ENCODE assay signal across 11 cellular contexts in the genomic region with DNA sequence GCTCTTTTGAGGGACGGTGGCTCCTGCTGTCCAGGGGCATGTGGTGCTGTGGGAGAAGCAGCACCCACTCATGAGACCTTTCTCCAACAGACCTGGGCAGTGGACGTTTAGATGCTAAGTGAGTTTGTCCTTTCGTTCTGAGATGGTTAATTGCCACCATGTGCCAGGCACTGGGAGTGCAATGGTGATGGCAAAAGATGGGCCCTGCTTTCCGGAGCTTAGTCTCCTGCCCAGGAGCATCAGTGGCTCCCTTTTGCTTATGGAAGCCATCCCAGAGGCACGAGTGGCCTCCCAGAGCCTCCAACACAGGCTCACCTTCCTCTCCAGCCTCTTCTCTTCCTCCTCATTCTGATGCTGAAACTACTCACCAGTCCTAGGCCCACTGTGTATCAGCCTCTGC. TPM values are rescaled to one million over a fixed set of nuclear protein-coding genes. Genes with fewer than 3 reads are reported as not detected.
DNase-seq lines count a peak whose midpoint lies in the region; ATAC-seq and TF ChIP-seq lines count a peak whose summit lies in the region.
"Had no signal": no experiment of that assay in that cellular context is flagged by ENCODE, and none has a peak within 500 bp of the region (broad histone marks: within the 10 kb centered on the region; RNA-seq: fewer than 3 reads in every experiment).

No MANE protein-coding gene starts in this region.

- DNase-seq in heart right ventricle: no peak
- DNase-seq in right atrium auricular region (ENCODE audit: low spot score): no peak
- no peak for DNase-seq in activated CD8-positive, alpha-beta T cell treated with anti-CD3 and anti-CD28 coated beads for 36 hours
- DNase-seq in memory B cell (ENCODE audit: low spot score in 2 of 2): no peak
- no peak for DNase-seq in upper lobe of right lung
- DNase-seq in H7: no peak
- DNase-seq: NCI-H226 had no signal

- peak overlapping the region; percentile 45 for H3K4me3 Mint-ChIP-seq in activated CD8-positive, alpha-beta T cell treated with anti-CD3 and anti-CD28 coated beads for 36 hours
- H3K4me3 Mint-ChIP-seq in memory B cell: no peak overlapping the region

- H3K9me3 Mint-ChIP-seq in activated CD8-positive, alpha-beta T cell treated with anti-CD3 and anti-CD28 coated beads for 36 hours: no peaks in the 10 kb centered on the region
- no peaks in the 10 kb centered on the region for H3K9me3 Mint-ChIP-seq in memory B cell

- POLR2A ChIA-PET in activated CD8-positive, alpha-beta T cell treated with anti-CD3 and anti-CD28 coated beads for 36 hours (lab: Charles Lee): interaction anchor here (0.6 to 1.1 kb wide), 2 partner anchors 37 to 236 kb away, joined by 3 read pairs; no protein-coding TSS in a partner anchor

- no peaks in the 10 kb centered on the region for H3K27me3 Mint-ChIP-seq in activated CD8-positive, alpha-beta T cell treated with anti-CD3 and anti-CD28 coated beads for 36 hours
- no peaks in the 10 kb centered on the region for H3K27me3 Mint-ChIP-seq in memory B cell

- CTCF ChIA-PET in activated CD8-positive, alpha-beta T cell treated with anti-CD3 and anti-CD28 coated beads for 36 hours (lab: Charles Lee): interaction anchor here (0.8 to 2.3 kb wide), 6 partner anchors 11 to 147 kb away, joined by 3 to 7 read pairs (median 5); partner anchors contain the start of genes SMIM5, TMEM94 and TSEN54

- no peak for TF ChIP-seq POLR2A in GM18505 (IDR thresholded peaks at IDR 0.05; ENCODE audit: borderline replicate concordance, extremely low read depth, insufficient read depth, insufficient read length)

- H3K27ac Mint-ChIP-seq in activated CD8-positive, alpha-beta T cell treated with anti-CD3 and anti-CD28 coated beads for 36 hours: peak overlapping the region; percentile 95
- peak overlapping the region; percentile 76 for H3K27ac Mint-ChIP-seq in memory B cell

- H3K27ac ChIP-seq in heart right ventricle (peak overlapping the region in 7 of 10 donors; percentile 14 to 81 (median 61)), right atrium auricular region (no peak overlapping the region), upper lobe of right lung (peak overlapping the region; percentile 70)
- H3K27ac ChIP-seq: epithelial cell of prostate had no signal

- WGBS in heart right ventricle, 2 donors: 75 to 84% methylated on average over 5 of the region's 5 CpGs

- ATAC-seq in heart right ventricle (no peak), memory B cell (ENCODE audit: low read depth) (no peak), upper lobe of right lung (no peak), HG02610 (IDR thresholded peaks at IDR 0.05; ENCODE audit: unreplicated experiment) (no peak), GM18505 (IDR thresholded peaks at IDR 0.05; ENCODE audit: unreplicated experiment) (no peak)
- ATAC-seq in activated CD8-positive, alpha-beta T cell treated with anti-CD3 and anti-CD28 coated beads for 36 hours: no peak

- peaks cover 17% of the 10 kb centered on the region for H3K4me1 Mint-ChIP-seq in activated CD8-positive, alpha-beta T cell treated with anti-CD3 and anti-CD28 coated beads for 36 hours (ENCODE audit: low read depth)
- H3K4me1 Mint-ChIP-seq in memory B cell: peaks cover 17% of the 10 kb centered on the region

- TF ChIP-seq CTCF in heart right ventricle (IDR thresholded peaks at IDR 0.05): no peak
- TF ChIP-seq CTCF in right atrium auricular region (IDR thresholded peaks at IDR 0.05): no peak
- TF ChIP-seq CTCF in activated CD8-positive, alpha-beta T cell treated with anti-CD3 and anti-CD28 coated beads for 36 hours (IDR thresholded peaks at IDR 0.05): no peak
- TF ChIP-seq CTCF in upper lobe of right lung (IDR thresholded peaks at IDR 0.05): no peak

- H3K4me3 ChIP-seq in heart right ventricle (no peak overlapping the region), right atrium auricular region (no peak overlapping the region), upper lobe of right lung (no peak overlapping the region), H7 (ENCODE audit: insufficient read depth, low read depth, low read length) (no peak overlapping the region)
- H3K4me3 ChIP-seq: smooth muscle cell had no signal

- H3K27me3 ChIP-seq in heart right ventricle (no peaks in the 10 kb centered on the region), right atrium auricular region (no peaks in the 10 kb centered on the region), upper lobe of right lung (no peaks in the 10 kb centered on the region), H7 (ENCODE audit: control insufficient read depth, insufficient read depth, low read length) (no peaks in the 10 kb centered on the region)

- H3K36me3 ChIP-seq in heart right ventricle (peaks cover 0 to 36% (median 5%) of the 10 kb centered on the region in 9 donors), right atrium auricular region (peaks cover 5% of the 10 kb centered on the region), upper lobe of right lung (peaks cover 10% of the 10 kb centered on the region), H7 (replicated peaks; ENCODE audit: control insufficient read depth, insufficient read depth, low read length) (no peaks in the 10 kb centered on the region; the same call in 1 of the 2 replicates)

- no peaks in the 10 kb centered on the region for H3K9me3 ChIP-seq in heart right ventricle
- H3K9me3 ChIP-seq in right atrium auricular region: no peaks in the 10 kb centered on the region
- H3K9me3 ChIP-seq in upper lobe of right lung: no peaks in the 10 kb centered on the region

- intact Hi-C loops in heart right ventricle (cut with DNase I) (no loop called here), upper lobe of right lung (cut with DNase I) (no loop called here)
- intact Hi-C loops in activated CD8-positive, alpha-beta T cell treated with anti-CD3 and anti-CD28 coated beads for 36 hours (cut with micrococcal nuclease): no loop called here

- peaks cover 2% of the 10 kb centered on the region for H3K36me3 Mint-ChIP-seq in activated CD8-positive, alpha-beta T cell treated with anti-CD3 and anti-CD28 coated beads for 36 hours (ENCODE audit: low read depth)
- H3K36me3 Mint-ChIP-seq in memory B cell: peaks cover 7% of the 10 kb centered on the region

- peaks cover 18 to 65% (median 51%) of the 10 kb centered on the region in 9 donors for H3K4me1 ChIP-seq in heart right ventricle
- H3K4me1 ChIP-seq in right atrium auricular region: peaks cover 0 to 72% of the 10 kb centered on the region in 2 donors
- H3K4me1 ChIP-seq in upper lobe of right lung: peaks cover 28% of the 10 kb centered on the region

RNA-seq across cellular contexts. Expression of gene CASKIN2, which starts 28.4 kb away (rescaled TPM):
- 10 to 100 TPM; 29.0 to 59.2 (median 37.2) TPM for total RNA-seq in heart right ventricle
- polyA plus RNA-seq in heart right ventricle: 10 to 100 TPM; 17.6 to 31.2 TPM
- total RNA-seq in right atrium auricular region: 10 to 100 TPM; 18.3 to 28.7 TPM
- 1 to 10 TPM; 2.2 to 2.5 TPM for total RNA-seq in activated CD8-positive, alpha-beta T cell treated with anti-CD3 and anti-CD28 coated beads for 36 hours
- total RNA-seq in upper lobe of right lung: 101 TPM
- 11.8 and 13.1 TPM in 2 replicates for total RNA-seq in H7 (2014; rRNA removed; shearing (Covaris generic))

RNA-seq across cellular contexts. Expression of gene TSEN54, which starts 29.4 kb away (rescaled TPM):
- 1 to 10 TPM; 4.2 to 9.9 (median 6.1) TPM for total RNA-seq in heart right ventricle
- 10 to 100 TPM; 13.6 to 18.1 TPM for polyA plus RNA-seq in heart right ventricle
- total RNA-seq in right atrium auricular region: 10 to 100 TPM in 1 of 2 donors, 1 to 10 TPM in 1; 9.6 to 13.8 TPM
- total RNA-seq in activated CD8-positive, alpha-beta T cell treated with anti-CD3 and anti-CD28 coated beads for 36 hours: 10 to 100 TPM; 38.8 to 45.4 TPM
- 21.6 TPM for total RNA-seq in upper lobe of right lung
- total RNA-seq in H7 (2014; rRNA removed; shearing (Covaris generic)): 45.2 and 49.4 TPM in 2 replicates

RNA-seq across cellular contexts. Expression of gene TMEM94, which starts 30.5 kb away (rescaled TPM):
- total RNA-seq in heart right ventricle: 10 to 100 TPM; 29.0 to 66.7 (median 41.3) TPM
- polyA plus RNA-seq in heart right ventricle: 10 to 100 TPM; 25.6 to 56.1 TPM
- 10 to 100 TPM; 56.3 to 61.6 TPM for total RNA-seq in right atrium auricular region
- total RNA-seq in activated CD8-positive, alpha-beta T cell treated with anti-CD3 and anti-CD28 coated beads for 36 hours: 10 to 100 TPM; 55.3 to 56.4 TPM
- 79.1 TPM for total RNA-seq in upper lobe of right lung
- total RNA-seq in H7 (2014; rRNA removed; shearing (Covaris generic)): 58.2 and 76.8 TPM in 2 replicates

RNA-seq across cellular contexts. Expression of gene LLGL2, which starts 38.5 kb away (rescaled TPM):
- total RNA-seq in heart right ventricle: 1 to 10 TPM; 1.1 to 5.0 (median 2.6) TPM
- polyA plus RNA-seq in heart right ventricle: 10 to 100 TPM in 1 of 2 donors, 1 to 10 TPM in 1; 5.6 to 14.8 TPM
- total RNA-seq in right atrium auricular region: 1 to 10 TPM; 4.1 to 8.5 TPM
- 1 to 10 TPM; 7.2 to 7.4 TPM for total RNA-seq in activated CD8-positive, alpha-beta T cell treated with anti-CD3 and anti-CD28 coated beads for 36 hours
- total RNA-seq in upper lobe of right lung: 133 TPM
- 41.5 and 49.2 TPM in 2 replicates for total RNA-seq in H7 (2014; rRNA removed; shearing (Covaris generic))

Comparison
In these comparisons a context has a peak if more than half of its experiments do, and no peak if none do; other contexts are left out.
1. H3K27ac ChIP-seq: peak in heart right ventricle (7 of 10) and upper lobe of right lung (single experiment); none in right atrium auricular region (0 of 2).